In the genomic region with DNA sequence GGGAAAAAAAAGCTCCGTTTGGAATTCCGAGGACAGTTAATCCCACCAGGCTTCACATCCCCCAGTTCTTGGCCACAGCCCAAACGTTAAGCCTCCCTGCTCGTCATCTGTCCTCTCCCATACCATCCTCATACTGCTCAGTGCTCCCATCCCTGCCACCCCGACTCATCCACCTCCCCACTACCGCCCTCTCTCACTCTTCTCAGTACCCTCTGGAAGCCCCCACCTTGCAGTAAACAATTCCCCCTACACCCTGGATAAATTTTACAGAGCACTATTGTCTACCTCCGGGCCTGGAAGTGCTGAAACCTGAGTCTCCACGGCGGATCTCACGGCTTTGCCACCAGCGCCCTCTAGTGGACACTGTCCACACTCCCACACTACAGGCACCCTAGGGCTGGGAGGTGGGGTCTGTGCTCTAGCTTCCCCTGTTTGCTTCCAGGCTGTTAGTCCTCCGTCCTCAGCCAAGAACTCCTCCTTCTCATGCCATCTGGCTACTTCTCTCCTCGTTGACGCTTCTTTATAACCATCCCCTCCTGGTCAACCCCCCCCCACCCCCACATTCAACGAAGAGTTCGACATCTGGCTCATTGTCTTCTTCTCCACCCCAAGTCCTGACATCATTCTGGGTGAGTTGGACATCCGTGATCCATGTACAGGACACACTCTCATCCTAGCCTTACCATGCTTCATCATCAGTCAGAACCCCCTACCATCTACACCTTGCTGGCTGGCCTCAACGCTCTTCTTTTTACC, we compare ENCODE assay signal across 8 cellular contexts. TPM values are rescaled to one million over a fixed set of nuclear protein-coding genes. Genes with fewer than 3 reads are reported as not detected.
DNase-seq lines count a peak whose midpoint lies in the region; ATAC-seq and TF ChIP-seq lines count a peak whose summit lies in the region.

No MANE protein-coding gene starts in this region.

- peak; percentile 75 for DNase-seq in AG08395 (ENCODE audit: low spot score)
- peak; percentile 24 for DNase-seq in NCI-H510A (lab: John Stamatoyannopoulos, UW)
- DNase-seq in activated CD4-positive, alpha-beta T cell treated with anti-CD3 and anti-CD28 coated beads, Interleukin-2, amount 10 ng/mL, durations not matched to agents 7 days and 5 days = peak; percentile 66
- peak; percentile 31 to 60 for DNase-seq in dermis microvascular lymphatic vessel endothelial cell (ENCODE audit: low read depth in 2 of 2)
- DNase-seq in lower lobe of right lung = peak; percentile 68
- peak; percentile 9 for DNase-seq in stimulated activated CD8-positive, alpha-beta memory T cell treated with anti-CD3 and anti-CD28 coated beads, Interleukin-12 subunit alpha, Interleukin-12 subunit beta, amount 100 ng/mL, for 24 hours (ENCODE audit: extremely low read depth)

- CTCF ChIA-PET in activated CD4-positive, alpha-beta T cell treated with anti-CD3 and anti-CD28 coated beads, Interleukin-2, amount 10 ng/mL, durations not matched to agents 7 days and 5 days (lab: Charles Lee) = interaction anchor here (0.8 to 6.2 kb wide), 7 partner anchors 10 to 267 kb away, joined by 3 to 48 read pairs (median 3); no protein-coding TSS in a partner anchor

- H3K9me3 ChIP-seq in lower lobe of right lung = no peaks in the 10 kb centered on the region

- H3K27ac ChIP-seq in lower lobe of right lung = no peak overlapping the region

- intact Hi-C loops in lower lobe of right lung (cut with DNase I) = no loop called here

- no peak overlapping the region for H3K4me3 Mint-ChIP-seq in activated CD4-positive, alpha-beta T cell treated with anti-CD3 and anti-CD28 coated beads, Interleukin-2, amount 10 ng/mL, durations not matched to agents 7 days and 5 days

- no peaks in the 10 kb centered on the region for H3K9me3 Mint-ChIP-seq in activated CD4-positive, alpha-beta T cell treated with anti-CD3 and anti-CD28 coated beads, Interleukin-2, amount 10 ng/mL, durations not matched to agents 7 days and 5 days

- peak; percentile 78 for TF ChIP-seq CTCF in lower lobe of right lung (IDR thresholded peaks at IDR 0.05)

- no peaks in the 10 kb centered on the region for H3K4me1 ChIP-seq in lower lobe of right lung

- H3K27me3 ChIP-seq in lower lobe of right lung (ENCODE audit: low read depth) = no peaks in the 10 kb centered on the region

- H3K27me3 Mint-ChIP-seq in activated CD4-positive, alpha-beta T cell treated with anti-CD3 and anti-CD28 coated beads, Interleukin-2, amount 10 ng/mL, durations not matched to agents 7 days and 5 days = no peaks in the 10 kb centered on the region

- H3K27ac Mint-ChIP-seq in activated CD4-positive, alpha-beta T cell treated with anti-CD3 and anti-CD28 coated beads, Interleukin-2, amount 10 ng/mL, durations not matched to agents 7 days and 5 days = no peak overlapping the region

- peak; percentile 59 for ATAC-seq in GM18861 (IDR thresholded peaks at IDR 0.05; ENCODE audit: unreplicated experiment)
- peak; percentile 84 for ATAC-seq in HG03135 (IDR thresholded peaks at IDR 0.05; ENCODE audit: unreplicated experiment)
- ATAC-seq in lower lobe of right lung = peak; percentile 89 to 90

- H3K4me3 ChIP-seq in lower lobe of right lung = no peak overlapping the region

- H3K36me3 ChIP-seq in lower lobe of right lung = no peaks in the 10 kb centered on the region

- H3K4me1 Mint-ChIP-seq in activated CD4-positive, alpha-beta T cell treated with anti-CD3 and anti-CD28 coated beads, Interleukin-2, amount 10 ng/mL, durations not matched to agents 7 days and 5 days = peaks cover 3% of the 10 kb centered on the region

- POLR2A ChIA-PET in activated CD4-positive, alpha-beta T cell treated with anti-CD3 and anti-CD28 coated beads, Interleukin-2, amount 10 ng/mL, durations not matched to agents 7 days and 5 days (lab: Charles Lee) = no interaction called here

- H3K36me3 Mint-ChIP-seq in activated CD4-positive, alpha-beta T cell treated with anti-CD3 and anti-CD28 coated beads, Interleukin-2, amount 10 ng/mL, durations not matched to agents 7 days and 5 days (ENCODE audit: low read depth) = no peaks in the 10 kb centered on the region

RNA-seq across cellular contexts. Expression of a gene that starts 54.5 kb away (rescaled TPM):
- not detected for total RNA-seq in activated CD4-positive, alpha-beta T cell treated with anti-CD3 and anti-CD28 coated beads, Interleukin-2, amount 10 ng/mL, durations not matched to agents 7 days and 5 days
- total RNA-seq in dermis microvascular lymphatic vessel endothelial cell (not detected in 2 replicates), lower lobe of right lung (not detected)

Comparison
In these comparisons a context has a peak if more than half of its experiments do, and no peak if none do; other contexts are left out.
1. DNase-seq: peak in every context shown above with its lines; median percentile 75 in AG08395; 68 in lower lobe of right lung; 66 in activated CD4-positive, alpha-beta T cell treated with anti-CD3 and anti-CD28 coated beads, Interleukin-2, amount 10 ng/mL, durations not matched to agents 7 days and 5 days; 46 in dermis microvascular lymphatic vessel endothelial cell; 24 in NCI-H510A; 9 in stimulated activated CD8-positive, alpha-beta memory T cell treated with anti-CD3 and anti-CD28 coated beads, Interleukin-12 subunit alpha, Interleukin-12 subunit beta, amount 100 ng/mL, for 24 hours.